8 cellular contexts compared by ENCODE assay signal in the genomic region with DNA sequence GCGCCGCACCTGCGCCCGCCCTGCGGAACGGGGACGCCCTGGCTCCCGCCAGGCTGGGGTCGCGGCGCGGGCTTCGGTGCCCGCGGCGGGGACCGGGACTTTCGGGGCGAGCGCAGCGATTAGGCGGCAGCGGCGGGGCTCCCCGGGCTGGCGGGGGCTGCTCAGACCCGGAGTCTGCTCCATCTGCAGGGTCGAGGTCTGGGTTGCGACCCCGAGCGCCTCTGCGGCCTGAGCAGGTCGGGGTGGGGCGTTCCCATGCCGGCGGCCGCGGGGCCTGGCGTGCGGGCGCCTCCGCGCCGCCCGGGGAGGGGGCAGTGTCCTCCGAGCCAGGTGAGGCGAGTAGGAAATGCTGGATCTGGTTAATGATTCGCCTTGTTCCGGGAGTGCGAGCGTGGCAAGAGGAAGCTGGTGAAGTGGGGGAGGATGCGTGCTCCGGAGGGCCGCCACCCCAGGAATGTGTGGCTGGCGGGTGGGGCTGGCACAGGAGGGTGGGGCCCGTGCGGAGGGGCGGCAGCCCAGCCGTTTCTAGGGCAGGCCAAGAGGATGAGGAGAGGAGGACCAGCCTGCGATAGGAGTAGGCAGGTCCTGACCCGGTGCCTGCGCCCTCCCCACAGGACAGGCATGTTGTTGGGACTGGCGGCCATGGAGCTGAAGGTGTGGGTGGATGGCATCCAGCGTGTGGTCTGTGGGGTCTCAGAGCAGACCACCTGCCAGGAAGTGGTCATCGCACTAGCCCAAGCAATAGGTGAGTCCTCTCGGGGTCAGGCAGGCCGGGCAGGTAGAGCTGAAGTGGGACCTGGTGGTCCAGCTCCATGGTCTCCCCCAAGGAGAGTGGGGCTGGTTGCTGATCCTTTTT. TPM values are rescaled to one million over a fixed set of nuclear protein-coding genes. Genes with fewer than 3 reads are reported as not detected.
DNase-seq lines count a peak whose midpoint lies in the region; ATAC-seq and TF ChIP-seq lines count a peak whose summit lies in the region.

No MANE protein-coding gene starts in this region.

- WGBS in HUES64, result 9% methylated on average over 67 of the region's 67 CpGs

- intact Hi-C loops in activated CD4-positive, alpha-beta memory T cell treated with anti-CD3 and anti-CD28 coated beads for 36 hours (cut with micrococcal nuclease), result loop anchor here (2.0 kb wide), 1 partner anchor 25 kb away; the partner anchor contains the start of gene LRRC56
- intact Hi-C loops in left ventricle myocardium superior (cut with micrococcal nuclease), result no loop called here
- intact Hi-C loops in gastrocnemius medialis (cut with DNase I; ENCODE audit: low total_unique reads), result no loop called here

- H3K4me1 ChIP-seq in HUES64 (ENCODE audit: insufficient read depth, low read length) (peaks cover 13% of the 10 kb centered on the region; the same call in 1 of the 2 replicates), gastrocnemius medialis (peaks cover 5 to 10% of the 10 kb centered on the region in 2 donors)

- no peaks in the 10 kb centered on the region for H3K9me3 ChIP-seq in HUES64 (ENCODE audit: insufficient read depth, low read depth, low read length)
- no peaks in the 10 kb centered on the region for H3K9me3 ChIP-seq in gastrocnemius medialis

- no peaks in the 10 kb centered on the region for H3K9me3 Mint-ChIP-seq in activated CD4-positive, alpha-beta memory T cell treated with anti-CD3 and anti-CD28 coated beads for 36 hours

- DNase-seq in GM06990 (ENCODE audit: extremely low read depth, insufficient read length) (no peak), left ventricle myocardium superior (no peak), gastrocnemius medialis (no peak), DMS153 (lab: John Stamatoyannopoulos, UW) (no peak)
- peak; percentile 44 for DNase-seq in activated CD4-positive, alpha-beta memory T cell treated with anti-CD3 and anti-CD28 coated beads for 36 hours
- DNase-seq in stimulated activated CD4-positive, alpha-beta T cell treated with anti-CD3 and anti-CD28 coated beads, Interleukin-1b, Interleukin-23, amount 100 ng/mL, for 48 hours, result no peak

- H3K36me3 ChIP-seq in GM06990 (ENCODE audit: control insufficient read depth, insufficient read depth, low read length), result peaks cover 5% of the 10 kb centered on the region
- peaks cover 11% of the 10 kb centered on the region; the same call in 1 of the 2 replicates for H3K36me3 ChIP-seq in HUES64 (ENCODE audit: insufficient read depth, low read length)
- H3K36me3 ChIP-seq in gastrocnemius medialis, result no peaks in the 10 kb centered on the region

- no peak overlapping the region for H3K27ac ChIP-seq in HUES64 (ENCODE audit: low read depth, low read length)
- H3K27ac ChIP-seq in gastrocnemius medialis, result peak overlapping the region in 1 of 4 donors; percentile 31

- H3K36me3 Mint-ChIP-seq in activated CD4-positive, alpha-beta memory T cell treated with anti-CD3 and anti-CD28 coated beads for 36 hours, result peaks cover 2% of the 10 kb centered on the region

- peak overlapping the region; percentile 64 for H3K27ac Mint-ChIP-seq in activated CD4-positive, alpha-beta memory T cell treated with anti-CD3 and anti-CD28 coated beads for 36 hours

- POLR2A ChIA-PET in activated CD4-positive, alpha-beta memory T cell treated with anti-CD3 and anti-CD28 coated beads for 36 hours (lab: Charles Lee), result interaction anchor here (0.5 to 0.8 kb wide), 2 partner anchors 15 to 98 kb away, joined by 3 read pairs; partner anchors contain the start of gene PHRF1

- in situ Hi-C loops in gastrocnemius medialis (cut with MboI; ENCODE audit: low sequenced_read_pairs in 4 of 4), result loop anchor here (25.0 kb wide), 2 partner anchors 151 to 176 kb away; partner anchors contain the start of genes EPS8L2 (in 3 of the 4) and TALDO1 (in 1 of the 4)

- CTCF ChIA-PET in activated CD4-positive, alpha-beta memory T cell treated with anti-CD3 and anti-CD28 coated beads for 36 hours (lab: Charles Lee), result interaction anchor here (0.6 kb wide), 1 partner anchor 186 kb away, joined by 3 read pairs; the partner anchor contains the start of gene TALDO1

- H3K4me3 Mint-ChIP-seq in activated CD4-positive, alpha-beta memory T cell treated with anti-CD3 and anti-CD28 coated beads for 36 hours, result peak overlapping the region; percentile 90

- no peak for TF ChIP-seq POLR2A in gastrocnemius medialis (IDR thresholded peaks at IDR 0.05)

- peaks cover 2% of the 10 kb centered on the region for H3K27me3 ChIP-seq in GM06990 (replicated peaks; ENCODE audit: control insufficient read depth, insufficient read depth, low read length)
- H3K27me3 ChIP-seq in HUES64 (ENCODE audit: insufficient read depth, low read length), result peaks cover 20% of the 10 kb centered on the region
- peaks cover 17 to 22% (median 19%) of the 10 kb centered on the region in 3 donors for H3K27me3 ChIP-seq in gastrocnemius medialis

- H3K27me3 Mint-ChIP-seq in activated CD4-positive, alpha-beta memory T cell treated with anti-CD3 and anti-CD28 coated beads for 36 hours, result peaks cover 4% of the 10 kb centered on the region

- H3K4me3 ChIP-seq in GM06990 (replicated peaks; ENCODE audit: low read depth, low read length), result peak overlapping the region; percentile 70
- peak overlapping the region; percentile 87 for H3K4me3 ChIP-seq in HUES64 (ENCODE audit: low read length)
- H3K4me3 ChIP-seq in gastrocnemius medialis, result peak overlapping the region; percentile 40 to 92 (median 73)

- peaks cover 14% of the 10 kb centered on the region for H3K4me1 Mint-ChIP-seq in activated CD4-positive, alpha-beta memory T cell treated with anti-CD3 and anti-CD28 coated beads for 36 hours (ENCODE audit: low read depth)

- TF ChIP-seq CTCF in GM06990 (IDR thresholded peaks at IDR 0.05; ENCODE audit: insufficient read depth, low read length, poor library complexity, severe bottlenecking) (no peak), gastrocnemius medialis (IDR thresholded peaks at IDR 0.05 in 4 of 5, conservative IDR thresholded peaks at IDR 0.05 in 1 of 5) (no peak)

- ATAC-seq in GM21529 (IDR thresholded peaks at IDR 0.05; ENCODE audit: unreplicated experiment) (peak; percentile 27), left ventricle myocardium superior (peak; percentile 6), gastrocnemius medialis (peak; percentile 56 to 62)

- H3K9ac ChIP-seq in HUES64 (ENCODE audit: low read depth, low read length), result peak overlapping the region; percentile 56

RNA-seq across cellular contexts. Expression of gene RASSF7, which starts 0.6 kb away (rescaled TPM):
- 10.5 TPM for polyA plus RNA-seq in HUES64 (2013, experiment 1 of 2)
- 9.6 TPM for polyA plus RNA-seq in HUES64 (2013, experiment 2 of 2)
- 10 to 100 TPM; 18.8 to 21.9 TPM for total RNA-seq in activated CD4-positive, alpha-beta memory T cell treated with anti-CD3 and anti-CD28 coated beads for 36 hours
- total RNA-seq in left ventricle myocardium superior (4.6 TPM), gastrocnemius medialis (1 to 10 TPM in 1 of 4 donors, under 1 TPM in 3; 0.56 to 2.4 (median 0.70) TPM)

RNA-seq across cellular contexts. Expression of gene LMNTD2, which starts 0.8 kb away (rescaled TPM):
- polyA plus RNA-seq in HUES64 (2013, experiment 1 of 2), result 0.80 TPM
- 0.63 TPM for polyA plus RNA-seq in HUES64 (2013, experiment 2 of 2)
- 1 to 10 TPM; 3.1 to 3.9 TPM for total RNA-seq in activated CD4-positive, alpha-beta memory T cell treated with anti-CD3 and anti-CD28 coated beads for 36 hours
- total RNA-seq in left ventricle myocardium superior (0.20 TPM), gastrocnemius medialis (1 to 10 TPM in 1 of 4 donors, under 1 TPM in 1, not detected in 2; 0.13 to 1.5 TPM)

RNA-seq across cellular contexts. Expression of gene PHRF1, which starts 14.9 kb away (rescaled TPM):
- 21.9 TPM for polyA plus RNA-seq in HUES64 (2013, experiment 1 of 2)
- 23.0 TPM for polyA plus RNA-seq in HUES64 (2013, experiment 2 of 2)
- total RNA-seq in activated CD4-positive, alpha-beta memory T cell treated with anti-CD3 and anti-CD28 coated beads for 36 hours, result 10 to 100 TPM; 32.4 to 33.5 TPM
- total RNA-seq in left ventricle myocardium superior (18.5 TPM), gastrocnemius medialis (10 to 100 TPM in 3 of 4 donors, 1 to 10 TPM in 1; 9.2 to 22.6 (median 20.8) TPM)

RNA-seq across cellular contexts. Expression of gene LRRC56, which starts 24.0 kb away (rescaled TPM):
- polyA plus RNA-seq in HUES64 (2013, experiment 1 of 2), result 0.55 TPM
- 1.0 TPM for polyA plus RNA-seq in HUES64 (2013, experiment 2 of 2)
- total RNA-seq in activated CD4-positive, alpha-beta memory T cell treated with anti-CD3 and anti-CD28 coated beads for 36 hours, result 1 to 10 TPM; 1.3 to 1.6 TPM
- total RNA-seq in left ventricle myocardium superior, result 0.22 TPM
- total RNA-seq in gastrocnemius medialis, result under 1 TPM in 2 of 4 donors, not detected in 2; 0.29 to 0.36 TPM

RNA-seq across cellular contexts. Expression of gene HRAS, which starts 26.0 kb away (rescaled TPM):
- 40.6 TPM for polyA plus RNA-seq in HUES64 (2013, experiment 1 of 2)
- polyA plus RNA-seq in HUES64 (2013, experiment 2 of 2), result 37.3 TPM
- total RNA-seq in activated CD4-positive, alpha-beta memory T cell treated with anti-CD3 and anti-CD28 coated beads for 36 hours, result 10 to 100 TPM; 39.8 to 42.0 TPM
- total RNA-seq in left ventricle myocardium superior, result 67.1 TPM
- total RNA-seq in gastrocnemius medialis, result 10 to 100 TPM; 17.1 to 50.0 (median 37.6) TPM

Comparison
In these comparisons a context has a peak if more than half of its experiments do, and no peak if none do; other contexts are left out.
1. ATAC-seq: peak in every context shown above with its lines; median percentile 59 in gastrocnemius medialis; 27 in GM21529; 6 in left ventricle myocardium superior.